Comparison of ENCODE assay signal across 9 cellular contexts in the genomic region with DNA sequence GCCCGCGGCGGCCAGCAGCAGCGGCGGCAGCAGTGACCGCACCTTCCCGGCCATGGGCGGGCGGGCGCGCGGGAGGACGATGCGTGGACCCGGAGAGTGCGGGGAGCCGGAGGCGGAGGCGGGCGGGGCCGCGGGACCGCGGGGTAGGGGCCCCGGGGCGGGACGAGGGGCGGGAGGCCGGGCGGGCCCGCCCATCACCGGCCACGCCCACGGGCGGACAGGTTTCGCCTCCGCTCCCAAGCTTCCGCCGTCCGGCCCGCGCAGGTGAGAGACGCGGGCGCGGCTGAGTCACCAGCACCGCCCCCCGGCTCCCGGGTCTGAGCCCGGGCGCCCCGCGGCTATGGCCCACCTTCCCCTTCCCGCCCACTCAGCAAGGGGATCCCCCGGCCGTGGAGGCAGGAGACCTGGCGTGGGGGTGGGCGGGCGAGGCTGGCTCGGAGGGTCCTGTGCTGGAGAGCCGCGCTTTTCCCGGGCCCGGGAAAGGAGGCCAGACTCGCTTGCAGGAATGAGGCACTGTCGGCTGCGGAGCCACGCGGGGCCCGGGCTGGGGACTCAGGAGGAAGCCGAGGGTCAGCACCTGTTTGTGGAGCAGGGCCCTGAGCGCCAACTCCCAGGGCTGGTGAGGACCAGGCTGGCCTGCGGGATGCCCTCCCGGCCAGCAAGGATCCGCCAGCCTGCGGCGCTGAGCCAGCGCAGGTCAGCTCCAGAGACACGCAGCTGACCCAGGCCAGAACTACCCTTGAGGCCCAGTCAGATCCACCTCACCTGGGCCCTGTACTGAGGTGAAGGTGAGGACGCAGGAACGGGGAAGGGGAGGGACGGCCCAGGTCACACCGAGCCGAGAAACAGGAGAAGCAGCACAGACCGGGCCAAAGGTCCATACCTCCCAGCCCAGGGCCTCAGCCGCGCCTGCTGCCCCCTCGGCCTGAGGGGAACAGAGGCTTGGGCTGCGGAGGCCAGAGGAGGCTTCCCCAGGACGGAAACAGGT. TPM values are rescaled to one million over a fixed set of nuclear protein-coding genes. Genes with fewer than 3 reads are reported as not detected.
A peak's percentile ranks its signal among the peaks of the same experiment; 100 is the strongest.
DNase-seq lines count a peak whose midpoint lies in the region; ATAC-seq lines count a peak whose summit lies in the region.
"Had no signal": no experiment of that assay in that cellular context is flagged by ENCODE, and none has a peak within 500 bp of the region (broad histone marks: within the 10 kb centered on the region; RNA-seq: fewer than 3 reads in every experiment).

A gene (minus strand): TSS at position 118 of the 988 bp plus-strand sequence. CDS start 64 bp downstream, at position 54.

- H3K9me3 ChIP-seq in right cardiac atrium (ENCODE audit: control insufficient read depth, low read length) = no peaks in the 10 kb centered on the region

- peak within 1 kb of the TSS; percentile 34 for H3K4me3 ChIP-seq in right cardiac atrium (ENCODE audit: low read length)

- H3K27me3 ChIP-seq in right cardiac atrium (ENCODE audit: control insufficient read depth, insufficient read depth) = no peaks in the 10 kb centered on the region

- peak; percentile 58 for DNase-seq in NCI-H2227 (lab: John Stamatoyannopoulos, UW; ENCODE audit: unreplicated experiment)
- no peak for DNase-seq in NCI-H2227 treated with DMSO at 0.1 percent for 48 hours (lab: John Stamatoyannopoulos, UW)
- DNase-seq in activated CD4-positive, alpha-beta T cell treated with anti-CD3 and anti-CD28 coated beads, Interleukin-2, amount 50 U/mL, for 1 hour = peak; percentile 33
- peak in 2 of 3 donors; percentile 65 to 74 for DNase-seq in right cardiac atrium
- peak; percentile 43 to 63 for DNase-seq in stimulated activated CD4-positive, alpha-beta T cell treated with anti-CD3 and anti-CD28 coated beads, Interleukin-2, amount 100 ng/mL, for 24 hours

- WGBS in right cardiac atrium = 19% methylated on average over 89 of the region's 90 CpGs

- intact Hi-C loops in right cardiac atrium (cut with DNase I) = no loop called here

- peaks cover 2% of the 10 kb centered on the region for H3K4me1 ChIP-seq in right cardiac atrium (ENCODE audit: control insufficient read depth, insufficient read depth, low read length)

- H3K27ac ChIP-seq in right cardiac atrium (ENCODE audit: low read length) = no peak within 1 kb of the TSS

- ATAC-seq in right cardiac atrium = no peak
- no peak for ATAC-seq in GM21515 (IDR thresholded peaks at IDR 0.05; ENCODE audit: unreplicated experiment)
- ATAC-seq in HG02840 (IDR thresholded peaks at IDR 0.05; ENCODE audit: low FRiP score, unreplicated experiment) = no peak
- no peak for ATAC-seq in GM18502 (IDR thresholded peaks at IDR 0.05; ENCODE audit: poor library complexity, unreplicated experiment)

RNA-seq across cellular contexts. Expression of the gene that starts here (rescaled TPM):
- 1 to 10 TPM in 3 of 4 donors, under 1 TPM in 1; 0.92 to 2.9 (median 1.4) TPM for total RNA-seq in right cardiac atrium
- 2.1 TPM for polyA plus RNA-seq in right cardiac atrium
- total RNA-seq: CD4-positive, alpha-beta memory T cell had no signal
- polyA plus RNA-seq: CD4-positive, alpha-beta memory T cell had no signal
